9 cellular contexts compared by ENCODE assay signal in the genomic region with DNA sequence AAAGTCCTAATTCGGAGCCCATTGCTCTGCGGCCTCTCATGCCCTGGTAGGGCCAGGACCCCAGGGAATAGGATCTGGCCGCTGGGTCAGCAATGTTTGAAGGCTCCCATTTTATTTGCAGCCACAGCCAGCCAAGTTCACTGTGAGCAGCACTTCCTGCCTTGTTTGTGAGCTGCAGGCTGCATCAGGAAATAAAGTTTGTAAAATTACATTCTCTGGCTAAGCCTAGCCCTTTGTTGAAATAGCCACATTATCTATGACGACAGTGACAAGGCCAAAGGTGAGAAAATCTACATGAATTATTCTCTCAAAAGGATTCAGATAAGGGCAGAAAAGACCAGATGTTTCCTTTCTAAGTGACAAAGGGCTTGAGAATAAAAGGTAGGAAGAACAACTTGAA. TPM values are rescaled to one million over a fixed set of nuclear protein-coding genes. Genes with fewer than 3 reads are reported as not detected.
DNase-seq lines count a peak whose midpoint lies in the region; ATAC-seq and TF ChIP-seq lines count a peak whose summit lies in the region.
"Had no signal": no experiment of that assay in that cellular context is flagged by ENCODE, and none has a peak within 500 bp of the region (broad histone marks: within the 10 kb centered on the region; RNA-seq: fewer than 3 reads in every experiment).

No MANE protein-coding gene starts in this region.

- POLR2A ChIA-PET in T-cell (lab: Charles Lee), result no interaction called here

- H4K20me1 ChIP-seq in osteoblast (ENCODE audit: insufficient read depth, low read length), result no peaks in the 10 kb centered on the region

- H3K4me1 Mint-ChIP-seq in T-cell, result peaks cover 27 to 40% (median 33%) of the 10 kb centered on the region in 3 donors

- ATAC-seq in T-cell (replicated peaks in 1 of 4) (peak in 1 of 4 experiments; percentile 19), GM21367 (IDR thresholded peaks at IDR 0.05; ENCODE audit: unreplicated experiment) (no peak)

- H3K27ac ChIP-seq in osteoblast (ENCODE audit: low read depth, low read length), result peak overlapping the region; percentile 97
- H3K27ac ChIP-seq in substantia nigra (ENCODE audit: low read depth, low read length, poor library complexity, severe bottlenecking), result no peak overlapping the region

- no peaks in the 10 kb centered on the region for H3K27me3 ChIP-seq in osteoblast (ENCODE audit: insufficient read depth, low read length)
- H3K27me3 ChIP-seq: ovary had no signal

- H2AFZ ChIP-seq in osteoblast (ENCODE audit: low read length), result no peak overlapping the region

- peak overlapping the region; percentile 97 to 99 for H3K27ac Mint-ChIP-seq in T-cell

- DNase-seq in DMS53 (lab: John Stamatoyannopoulos, UW) (peak; percentile 80), T-cell (peak in 4 of 34 experiments; percentile 6 to 15 (median 9)), fibroblast of peridontal ligament (ENCODE audit: extremely low read depth) (peak; percentile 56), osteoblast (ENCODE audit: insufficient read length, low spot score, missing footprints) (no peak), HPDE6-E6E7 (ENCODE audit: extremely low spot score) (no peak), substantia nigra (lab: John Stamatoyannopoulos, UW) (no peak), DMS 273 (lab: John Stamatoyannopoulos, UW; ENCODE audit: unreplicated experiment) (no peak)

- peaks cover 6% of the 10 kb centered on the region for H3K79me2 ChIP-seq in osteoblast (ENCODE audit: insufficient read depth, low read length)

- no peak overlapping the region for H3K4me3 ChIP-seq in osteoblast (ENCODE audit: insufficient read depth, low read length)

- no peaks in the 10 kb centered on the region for H3K9me3 Mint-ChIP-seq in T-cell

- no peaks in the 10 kb centered on the region for H3K36me3 ChIP-seq in osteoblast (ENCODE audit: insufficient read depth, low read length)
- H3K36me3 ChIP-seq: ovary had no signal

- peak overlapping the region; percentile 58 for H3K4me2 ChIP-seq in osteoblast (ENCODE audit: insufficient read depth, low read length)

- peak overlapping the region; percentile 34 to 93 (median 88) for H3K4me3 Mint-ChIP-seq in T-cell

- peaks cover 64% of the 10 kb centered on the region for H3K4me1 ChIP-seq in osteoblast (ENCODE audit: insufficient read depth, low read length)

- no peaks in the 10 kb centered on the region for H3K27me3 Mint-ChIP-seq in T-cell

- H3K36me3 Mint-ChIP-seq in T-cell, result no peaks in the 10 kb centered on the region

- H3K9me3 ChIP-seq in osteoblast (ENCODE audit: low read depth, low read length), result no peaks in the 10 kb centered on the region
- H3K9me3 ChIP-seq: ovary had no signal

- CTCF ChIA-PET in T-cell (lab: Charles Lee), result interaction anchor here in 1 of 2 donors (2.0 to 2.5 kb wide), 2 partner anchors 22 to 28 kb away, joined by 5 to 8 read pairs; no protein-coding TSS in a partner anchor

- TF ChIP-seq CTCF in osteoblast (IDR thresholded peaks at IDR 0.05; ENCODE audit: extremely low read depth, low read depth, low read length), result no peak

RNA-seq across cellular contexts. Expression of a gene that starts 23.7 kb away (rescaled TPM):
- total RNA-seq in T-cell (100 to 1,000 TPM; 140 to 269 (median 177) TPM), osteoblast (1,572 and 1,742 TPM in 2 replicates)

Comparison
In these comparisons a context has a peak if more than half of its experiments do, and no peak if none do; other contexts are left out.
1. DNase-seq: peak in DMS53 (single experiment) and fibroblast of peridontal ligament (single experiment); none in osteoblast (single experiment), HPDE6-E6E7 (single experiment), substantia nigra (0 of 49) and DMS 273 (single experiment).